Comparison of ENCODE assay signal across 1 cellular context in genomic region chr12:120445911-120446909, GRCh38.
TF ChIP-seq lines count a peak whose summit lies in the region.

Gene GATC, plus strand, starts transcription at chr12:120446444. Its CDS starts 37 bp downstream, at chr12:120446481.
Gene TRIAP1, minus strand, starts transcription at chr12:120446384. Its CDS starts 12 bp downstream, at chr12:120446372.

TF ChIP-seq in K562, 482 proteins besides CTCF, POLR2A, EP300 and RAD21 (continued from another document):
- TF ChIP-seq CEBPG (CRISPR knock-in tag; IDR thresholded peaks at IDR 0.05) (peak; percentile 68), CEBPG (tag; conservative IDR thresholded peaks at IDR 0.05 in 1 of 2, IDR thresholded peaks at IDR 0.05 in 1 of 2) (peak in 1 of 2 experiments; percentile 25; a peak in 1 of 4 replicates), SMARCA4 (IDR thresholded peaks at IDR 0.05) (no peak; the same call in 1 of the 2 replicates), NFRKB (IDR thresholded peaks at IDR 0.05; ENCODE audit: low read depth) (peak; percentile 91), ETV6 (IDR thresholded peaks at IDR 0.05; ENCODE audit: borderline replicate concordance in 1 of 2, low read depth in 2 of 2, low read length in 1 of 2) (no peak), ETV6 (CRISPR knock-in tag; IDR thresholded peaks at IDR 0.05; ENCODE audit: borderline replicate concordance) (0 out of 2 replicates have a peak, but pooled peaks have one; percentile 50)
- TF ChIP-seq, protein P1, sequence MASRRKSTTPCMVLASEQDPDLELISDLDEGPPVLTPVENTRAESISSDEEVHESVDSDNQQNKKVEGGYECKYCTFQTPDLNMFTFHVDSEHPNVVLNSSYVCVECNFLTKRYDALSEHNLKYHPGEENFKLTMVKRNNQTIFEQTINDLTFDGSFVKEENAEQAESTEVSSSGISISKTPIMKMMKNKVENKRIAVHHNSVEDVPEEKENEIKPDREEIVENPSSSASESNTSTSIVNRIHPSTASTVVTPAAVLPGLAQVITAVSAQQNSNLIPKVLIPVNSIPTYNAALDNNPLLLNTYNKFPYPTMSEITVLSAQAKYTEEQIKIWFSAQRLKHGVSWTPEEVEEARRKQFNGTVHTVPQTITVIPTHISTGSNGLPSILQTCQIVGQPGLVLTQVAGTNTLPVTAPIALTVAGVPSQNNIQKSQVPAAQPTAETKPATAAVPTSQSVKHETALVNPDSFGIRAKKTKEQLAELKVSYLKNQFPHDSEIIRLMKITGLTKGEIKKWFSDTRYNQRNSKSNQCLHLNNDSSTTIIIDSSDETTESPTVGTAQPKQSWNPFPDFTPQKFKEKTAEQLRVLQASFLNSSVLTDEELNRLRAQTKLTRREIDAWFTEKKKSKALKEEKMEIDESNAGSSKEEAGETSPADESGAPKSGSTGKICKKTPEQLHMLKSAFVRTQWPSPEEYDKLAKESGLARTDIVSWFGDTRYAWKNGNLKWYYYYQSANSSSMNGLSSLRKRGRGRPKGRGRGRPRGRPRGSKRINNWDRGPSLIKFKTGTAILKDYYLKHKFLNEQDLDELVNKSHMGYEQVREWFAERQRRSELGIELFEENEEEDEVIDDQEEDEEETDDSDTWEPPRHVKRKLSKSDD (conservative IDR thresholded peaks at IDR 0.05; ENCODE audit: low read length): peak; percentile 97
TF ChIP-seq in K562: peak in this region for 164.
